ENCODE assay signal across 29 cellular contexts in the genomic region with DNA sequence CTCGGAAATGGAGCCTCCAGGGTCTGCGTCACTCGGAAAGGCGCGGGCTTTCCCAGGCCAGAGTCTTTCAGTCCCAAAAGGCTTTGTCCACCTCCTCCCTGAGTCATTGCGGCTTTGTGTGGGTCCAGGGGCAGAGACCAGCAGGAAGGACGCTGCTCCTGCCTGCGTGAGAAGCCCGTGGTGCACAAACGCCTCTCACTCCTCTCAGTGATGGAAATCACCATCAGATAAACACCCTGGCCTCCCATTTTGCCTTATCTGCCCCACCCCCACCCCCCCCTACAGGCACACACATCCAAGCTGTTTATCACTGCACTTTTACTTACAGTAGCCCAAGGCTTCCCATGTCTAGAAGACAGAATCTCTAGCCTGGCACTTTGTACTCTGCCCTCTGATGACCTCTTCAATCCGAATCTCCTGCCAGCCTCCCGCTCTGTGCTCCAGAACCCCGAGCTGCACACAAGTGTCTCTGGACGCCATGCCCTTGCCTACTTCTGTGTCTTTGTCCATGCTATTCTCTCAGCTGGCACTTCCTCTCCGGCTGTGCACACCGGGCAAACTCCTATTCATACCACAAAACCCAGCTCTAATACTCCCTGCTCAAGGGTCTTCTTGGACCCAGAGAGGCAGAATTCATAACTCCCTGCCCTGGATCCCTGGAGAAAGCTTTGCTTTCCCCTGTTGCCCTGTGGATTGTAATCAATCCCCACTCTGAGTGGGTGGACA.
"Had no signal": no experiment of that assay in that cellular context is flagged by ENCODE, and none has a peak within 500 bp of the region (broad histone marks: within the 10 kb centered on the region; RNA-seq: fewer than 3 reads in every experiment).

No MANE protein-coding gene starts in this region.

- H3K27ac ChIP-seq: adrenal gland, body of pancreas, breast epithelium, Peyer's patch had no signal

- H3K36me3 ChIP-seq: adrenal gland, breast epithelium, Peyer's patch had no signal

- H3K4me1 Mint-ChIP-seq: activated CD4-positive, alpha-beta T cell treated with anti-CD3 and anti-CD28 coated beads, Interleukin-2, amount 10 ng/mL, durations not matched to agents 24 days and 14 days had no signal

- H3K27ac Mint-ChIP-seq: activated CD4-positive, alpha-beta T cell treated with anti-CD3 and anti-CD28 coated beads, Interleukin-2, amount 10 ng/mL, durations not matched to agents 24 days and 14 days; activated CD8-positive, alpha-beta T cell treated with anti-CD3 and anti-CD28 coated beads for 36 hours; activated naive CD4-positive, alpha-beta T cell treated with anti-CD3 and anti-CD28 coated beads, Interleukin-2, amount 50 U/mL, for 72 hours; activated T-cell treated with anti-CD3 and anti-CD28 coated beads, Interleukin-2, amount 50 U/mL, for 24 hours; activated T-helper 2 cell treated with anti-CD3 and anti-CD28 coated beads, Interferon-gamma antibody, Interleukin-2, Interleukin-4, amounts not matched to agents 10 μg/mL and 5 μg/mL and 100 μg/mL, durations not matched to agents 14 hours and 24 hours and 36 hours had no signal

- H3K9me3 Mint-ChIP-seq: activated CD4-positive, alpha-beta T cell treated with anti-CD3 and anti-CD28 coated beads, Interleukin-2, amount 10 ng/mL, durations not matched to agents 24 days and 14 days; activated CD8-positive, alpha-beta T cell treated with anti-CD3 and anti-CD28 coated beads for 36 hours; activated naive CD4-positive, alpha-beta T cell treated with anti-CD3 and anti-CD28 coated beads, Interleukin-2, amount 50 U/mL, for 72 hours; activated T-cell treated with anti-CD3 and anti-CD28 coated beads, Interleukin-2, amount 50 U/mL, for 24 hours; activated T-helper 2 cell treated with anti-CD3 and anti-CD28 coated beads, Interferon-gamma antibody, Interleukin-2, Interleukin-4, amounts not matched to agents 10 μg/mL and 5 μg/mL and 100 μg/mL, durations not matched to agents 14 hours and 24 hours and 36 hours had no signal

- ATAC-seq: activated CD8-positive, alpha-beta T cell treated with anti-CD3 and anti-CD28 coated beads for 36 hours; activated naive CD4-positive, alpha-beta T cell treated with anti-CD3 and anti-CD28 coated beads, Interleukin-2, amount 50 U/mL, for 72 hours; body of pancreas; PC-3 had no signal

- H3K4me1 ChIP-seq: adrenal gland, body of pancreas, breast epithelium, Peyer's patch had no signal

- H3K27me3 ChIP-seq: body of pancreas, Peyer's patch had no signal

- H3K27me3 Mint-ChIP-seq: activated CD4-positive, alpha-beta T cell treated with anti-CD3 and anti-CD28 coated beads, Interleukin-2, amount 10 ng/mL, durations not matched to agents 24 days and 14 days had no signal

- H3K4me3 ChIP-seq: adrenal gland, body of pancreas, breast epithelium, Peyer's patch had no signal

- DNase-seq: activated CD4-positive, alpha-beta T cell treated with anti-CD3 and anti-CD28 coated beads, Interleukin-2, amount 50 U/mL, for 4 hours; activated CD8-positive, alpha-beta T cell treated with anti-CD3 and anti-CD28 coated beads for 36 hours; activated gamma-delta T cell; activated naive CD4-positive, alpha-beta T cell treated with Interleukin-2 at 50 U/mL for 16 hours; activated T-cell treated with anti-CD3 and anti-CD28 coated beads, Interleukin-2, amount 50 U/mL, for 24 hours; adrenal gland; body of pancreas; Kasumi-1; KG1; MM.1S; MV-4-11; NCI-H1092; NCI-H1436 treated with DMSO at 0.1 percent for 48 hours; NCI-H1694 treated with DMSO at 0.1 percent for 48 hours; NCI-H2029; NCI-H345; NCI-H526; NCI-H748 treated with DMSO at 0.1 percent for 48 hours; NK-92 treated with Interleukin-12 subunit alpha and Interleukin-12 subunit beta, amount 100 ng/mL, for 24 hours; PC-3; Peyer's patch; RPMI8226; SIG-M5; T1000 had no signal

- H3K9me3 ChIP-seq: adrenal gland, body of pancreas, breast epithelium, Peyer's patch had no signal

- H3K4me3 Mint-ChIP-seq: activated CD4-positive, alpha-beta T cell treated with anti-CD3 and anti-CD28 coated beads, Interleukin-2, amount 10 ng/mL, durations not matched to agents 24 days and 14 days; activated CD8-positive, alpha-beta T cell treated with anti-CD3 and anti-CD28 coated beads for 36 hours; activated T-cell treated with anti-CD3 and anti-CD28 coated beads, Interleukin-2, amount 50 U/mL, for 24 hours had no signal

- FAIRE-seq: astrocyte had no signal
